8 cellular contexts compared by ENCODE assay signal in genomic region chr3:72722930-72723726, GRCh38.
DNase-seq lines count a peak whose midpoint lies in the region; ATAC-seq, FAIRE-seq and TF ChIP-seq lines count a peak whose summit lies in the region.

No MANE protein-coding gene starts in this region.

- no peak for TF ChIP-seq POLR2A in GM12878 (IDR thresholded peaks at IDR 0.05; ENCODE audit: low read depth, low read length)

- WGBS in GM12878 (ENCODE audit: insufficient coverage, insufficient replicate concordance, low lambda C conversion rate, missing lambda C conversion rate) = 23% methylated on average over 8 of the region's 8 CpGs

- TF ChIP-seq CTCF in GM12878 (IDR thresholded peaks at IDR 0.05 in 2 of 3, conservative IDR thresholded peaks at IDR 0.05 in 1 of 3; ENCODE audit: control insufficient read depth in 2 of 3, extremely low read depth in 1 of 3, insufficient read depth in 1 of 3, low read depth in 3 of 3, low read length in 3 of 3) = no peak

- no peak overlapping the region for H3K4me3 ChIP-seq in GM12878
- no peak overlapping the region for H3K4me3 ChIP-seq in mucosa of rectum (ENCODE audit: low read length in 2 of 2)

- ATAC-seq in HG02798 (IDR thresholded peaks at IDR 0.05; ENCODE audit: poor library complexity, unreplicated experiment) (peak; percentile 53), GM12878 (peak; percentile 97), HG03571 (IDR thresholded peaks at IDR 0.05; ENCODE audit: unreplicated experiment) (no peak), HG03139 (IDR thresholded peaks at IDR 0.05; ENCODE audit: unreplicated experiment) (no peak)

- BruUV-seq in GM12878 (replicated peaks; lab: Mats Ljungman, UMichigan) = no TSS peak

- H4K20me1 ChIP-seq in GM12878 (ENCODE audit: control insufficient read depth, insufficient read depth) = no peaks in the 10 kb centered on the region

- H3K79me2 ChIP-seq in GM12878 (ENCODE audit: control insufficient read depth, insufficient read depth, low read length) = no peaks in the 10 kb centered on the region

- peak; percentile 21 for DNase-seq in GM03348 (ENCODE audit: low spot score)
- DNase-seq in GM12878 (ENCODE audit: low read depth, low spot score) = peak; percentile 35
- DNase-seq in RKO (ENCODE audit: low spot score) = no peak
- DNase-seq in stimulated activated CD4-positive, alpha-beta T cell treated with anti-CD3 and anti-CD28 coated beads, Interleukin-4, amount 100 ng/mL, for 1 hour = no peak

- no peak overlapping the region; the same call in 1 of the 2 replicates for H3K27ac ChIP-seq in GM12878 (ENCODE audit: control insufficient read depth, insufficient read depth)
- H3K27ac ChIP-seq in mucosa of rectum (ENCODE audit: low read depth in 2 of 2, low read length in 2 of 2) = peak overlapping the region; percentile 34 to 48

- H2AFZ ChIP-seq in GM12878 (ENCODE audit: control insufficient read depth, low read depth, low read length) = peak overlapping the region; percentile 3; the same call in 1 of the 2 replicates

- no peak overlapping the region for H3K4me2 ChIP-seq in GM12878 (ENCODE audit: control insufficient read depth, insufficient read depth)

- SMC1A ChIA-PET in GM12878 (lab: Charles Lee; ENCODE audit: uncharacterized antibody, unreplicated experiment) = interaction anchor here (0.7 to 1.7 kb wide), 5 partner anchors 33 to 1172 kb away, joined by 3 to 6 read pairs (median 4); no protein-coding TSS in a partner anchor

- H3K9me3 ChIP-seq in GM12878 (replicated peaks; ENCODE audit: control insufficient read depth, insufficient read depth, low read length) (no peaks in the 10 kb centered on the region), mucosa of rectum (ENCODE audit: control insufficient read depth in 2 of 2, low read length in 2 of 2) (no peaks in the 10 kb centered on the region)

- POLR2A ChIA-PET in GM12878 (lab: Charles Lee) = no interaction called here

- no peak for TF ChIP-seq RAD21 in GM12878 (IDR thresholded peaks at IDR 0.05; ENCODE audit: insufficient read depth, low read depth, low read length)

- H3K9ac ChIP-seq in GM12878 (ENCODE audit: control insufficient read depth, insufficient read depth, low read length) (no peak overlapping the region), mucosa of rectum (ENCODE audit: low read depth in 1 of 2, low read length in 2 of 2) (no peak overlapping the region)

- H3K27me3 ChIP-seq in GM12878 (replicated peaks in 1 of 2; ENCODE audit: control insufficient read depth in 2 of 2, insufficient read depth in 2 of 2, low read length in 1 of 2) (no peaks in the 10 kb centered on the region), mucosa of rectum (ENCODE audit: control insufficient read depth in 2 of 2, insufficient read depth in 2 of 2, low read length in 2 of 2) (no peaks in the 10 kb centered on the region)

- peaks cover 8% of the 10 kb centered on the region; the same call in 1 of the 2 replicates for H3K4me1 ChIP-seq in GM12878 (ENCODE audit: control insufficient read depth, insufficient read depth, low read length)
- H3K4me1 ChIP-seq in mucosa of rectum (ENCODE audit: control insufficient read depth in 2 of 2, insufficient read depth in 2 of 2, low read length in 2 of 2) = no peaks in the 10 kb centered on the region

- in situ Hi-C loops in GM12878 (cut with MboI) = no loop called here

- CTCF ChIA-PET in GM12878 (lab: Yijun Ruan, JAX) = interaction anchor here (0.6 to 2.0 kb wide), 5 partner anchors 57 to 849 kb away, joined by 3 to 12 read pairs (median 4); no protein-coding TSS in a partner anchor

- RAD21 ChIA-PET in GM12878 (lab: Charles Lee; ENCODE audit: unreplicated experiment) = interaction anchor here (0.6 to 1.6 kb wide), 8 partner anchors 14 to 1600 kb away, joined by 3 to 6 read pairs (median 3); no protein-coding TSS in a partner anchor

- TF ChIP-seq EP300 in GM12878 (IDR thresholded peaks at IDR 0.05; ENCODE audit: borderline replicate concordance in 1 of 2, control insufficient read depth in 1 of 2, low read depth in 2 of 2, low read length in 2 of 2) = peak; percentile 67 to 76

- FAIRE-seq in GM12878 (lab: Jason Lieb, UNC) = peak; percentile 94

- H3K36me3 ChIP-seq in GM12878 (ENCODE audit: control insufficient read depth in 2 of 2, insufficient read depth in 2 of 2, low read length in 1 of 2) = no peaks in the 10 kb centered on the region
- no peaks in the 10 kb centered on the region for H3K36me3 ChIP-seq in mucosa of rectum (ENCODE audit: control insufficient read depth in 2 of 2, insufficient read depth in 2 of 2, low read length in 2 of 2)

- intact Hi-C loops in GM12878 (cut with micrococcal nuclease; ENCODE audit: unreplicated experiment) = loop anchor here (2.0 kb wide), 1 partner anchor 40 kb away; no protein-coding TSS in a partner anchor

TF ChIP-seq in GM12878, 131 proteins besides CTCF, POLR2A, EP300 and RAD21 (continues in another document):
- peak; percentile 82; the same call in 1 of the 2 replicates for TF ChIP-seq NFIC (IDR thresholded peaks at IDR 0.05; ENCODE audit: low read depth, low read length)
- 0 out of 2 replicates have a peak, but pooled peaks have one; percentile 30 for TF ChIP-seq JUND (IDR thresholded peaks at IDR 0.05; ENCODE audit: low read depth, low read length)
- TF ChIP-seq POLR2AphosphoS5 (IDR thresholded peaks at IDR 0.05; ENCODE audit: low read length) = no peak
- peak; percentile 67 for TF ChIP-seq IKZF1 (conservative IDR thresholded peaks at IDR 0.05)
- TF ChIP-seq CEBPB (IDR thresholded peaks at IDR 0.05; ENCODE audit: borderline replicate concordance in 1 of 2, low read depth in 2 of 2, low read length in 2 of 2) = 0 out of 4 replicates have a peak, but pooled peaks of 1 of the 2 experiments have one; percentile 32
- TF ChIP-seq BCL11A (IDR thresholded peaks at IDR 0.05; ENCODE audit: low read depth, low read length) = peak; percentile 72
- TF ChIP-seq POU2F2 (IDR thresholded peaks at IDR 0.05; ENCODE audit: borderline replicate concordance, low read depth, low read length) = no peak
- TF ChIP-seq ATF7 (IDR thresholded peaks at IDR 0.05; ENCODE audit: low read depth) = peak; percentile 97
- peak; percentile 23; the same call in 1 of the 2 replicates for TF ChIP-seq BACH1 (IDR thresholded peaks at IDR 0.05; ENCODE audit: borderline replicate concordance)
- peak; percentile 65; the same call in 1 of the 2 replicates for TF ChIP-seq STAT3 (IDR thresholded peaks at IDR 0.05; ENCODE audit: low read depth, low read length)
- peak; percentile 65 for TF ChIP-seq EED (IDR thresholded peaks at IDR 0.05; ENCODE audit: low read depth)
- peak in 1 of 2 experiments; percentile 49; a peak in 1 of 4 replicates for TF ChIP-seq BHLHE40 (IDR thresholded peaks at IDR 0.05; ENCODE audit: borderline replicate concordance in 1 of 2, low read depth in 2 of 2, low read length in 1 of 2)
- no peak for TF ChIP-seq ELK1 (IDR thresholded peaks at IDR 0.05; ENCODE audit: low read depth, low read length)
- TF ChIP-seq DPF2 (IDR thresholded peaks at IDR 0.05) = peak; percentile 57; the same call in 1 of the 2 replicates
- TF ChIP-seq MTA2 (IDR thresholded peaks at IDR 0.05; ENCODE audit: low read depth) = peak; percentile 95
- peak; percentile 84 for TF ChIP-seq JUNB (IDR thresholded peaks at IDR 0.05)
- no peak for TF ChIP-seq MEF2A (IDR thresholded peaks at IDR 0.05; ENCODE audit: insufficient read depth, low read depth, low read length)
- TF ChIP-seq RELB (IDR thresholded peaks at IDR 0.05; ENCODE audit: low read depth) = peak; percentile 81
- no peak for TF ChIP-seq EZH2 (IDR thresholded peaks at IDR 0.05; ENCODE audit: borderline replicate concordance, control insufficient read depth, low read depth, low read length)
- TF ChIP-seq ZNF384 (IDR thresholded peaks at IDR 0.05; ENCODE audit: borderline replicate concordance, low read depth, low read length) = peak; percentile 57; the same call in 1 of the 2 replicates
- peak; percentile 39; the same call in 1 of the 2 replicates for TF ChIP-seq CREM (IDR thresholded peaks at IDR 0.05; ENCODE audit: low read depth)
- no peak for TF ChIP-seq IRF4 (IDR thresholded peaks at IDR 0.05; ENCODE audit: low read depth, low read length)
- TF ChIP-seq GATAD2B (conservative IDR thresholded peaks at IDR 0.05; ENCODE audit: low read depth) = no peak
- peak; percentile 36; the same call in 1 of the 2 replicates for TF ChIP-seq PKNOX1 (IDR thresholded peaks at IDR 0.05)
- no peak for TF ChIP-seq SUZ12 (IDR thresholded peaks at IDR 0.05; ENCODE audit: unreplicated experiment)
- peak; percentile 51 for TF ChIP-seq RAD51 (IDR thresholded peaks at IDR 0.05)

Comparison
In these comparisons a context has a peak if more than half of its experiments do, and no peak if none do; other contexts are left out.
1. DNase-seq: peak in GM03348 (single experiment) and GM12878 (single experiment); none in RKO (single experiment) and stimulated activated CD4-positive, alpha-beta T cell treated with anti-CD3 and anti-CD28 coated beads, Interleukin-4, amount 100 ng/mL, for 1 hour (single experiment).
2. ATAC-seq: peak in HG02798 (single experiment) and GM12878 (single experiment); none in HG03571 (single experiment) and HG03139 (single experiment).